8 cellular contexts compared by ENCODE assay signal in genomic region chr4:184473515-184474260, GRCh38. TPM values are rescaled to one million over a fixed set of nuclear protein-coding genes. Genes with fewer than 3 reads are reported as not detected.
DNase-seq lines count a peak whose midpoint lies in the region; ATAC-seq lines count a peak whose summit lies in the region.

No MANE protein-coding gene starts in this region.

- in situ Hi-C loops in ACHN (cut with HindIII; ENCODE audit: low pct_ligation_motif_present, low pct_unique_long_range_greater_than_20kb, low sequenced_read_pairs) = no loop called here

- no peaks in the 10 kb centered on the region for H3K4me1 ChIP-seq in ectodermal cell (ENCODE audit: control insufficient read depth, insufficient read depth, low read length)

- WGBS in ectodermal cell, 2 experiments = 0% methylated on average over 65 of the region's 65 CpGs

- DNase-seq in ACHN (peak; percentile 29), M059J (ENCODE audit: low read depth) (peak; percentile 50), lung microvascular endothelial cell (ENCODE audit: low read depth in 2 of 2) (peak; percentile 52 to 54)
- DNase-seq in activated CD4-positive, alpha-beta T cell treated with anti-CD3 and anti-CD28 coated beads, Interleukin-2, amount 50 U/mL, for 48 hours = peak; percentile 43 to 49
- DNase-seq in stimulated activated CD8-positive, alpha-beta memory T cell treated with anti-CD3 and anti-CD28 coated beads, Interleukin-7, amount 100 ng/mL, for 4 hours (ENCODE audit: low read depth in 2 of 2) = peak; percentile 26 to 27

- peak; percentile 3 for ATAC-seq in GM18907 (IDR thresholded peaks at IDR 0.05; ENCODE audit: unreplicated experiment)
- no peak for ATAC-seq in GM19324 (IDR thresholded peaks at IDR 0.05; ENCODE audit: low FRiP score, unreplicated experiment)

- H3K9me3 ChIP-seq in ectodermal cell (ENCODE audit: control insufficient read depth, low read length) = no peaks in the 10 kb centered on the region

- H3K27me3 ChIP-seq in ectodermal cell (ENCODE audit: control insufficient read depth, insufficient read depth, low read length, poor library complexity, severe bottlenecking) = peaks cover 5% of the 10 kb centered on the region

- no peaks in the 10 kb centered on the region for H3K36me3 ChIP-seq in ectodermal cell (ENCODE audit: control insufficient read depth, insufficient read depth, low read length)

- H3K4me3 ChIP-seq in ectodermal cell (ENCODE audit: insufficient read depth, low read depth, low read length) = peak overlapping the region; percentile 81

- peak overlapping the region; percentile 60 for H3K27ac ChIP-seq in ectodermal cell (ENCODE audit: insufficient read depth, low read depth, low read length, poor library complexity, severe bottlenecking)

RNA-seq across cellular contexts. Expression of gene IRF2, which starts 0.7 kb away (rescaled TPM):
- 40.1 and 40.6 TPM in 2 replicates for total RNA-seq in M059J (2014; rRNA removed; shearing (Covaris generic))
- 7.3 TPM for polyA plus RNA-seq in ectodermal cell (2013, experiment 1 of 4)
- polyA plus RNA-seq in ectodermal cell (2013, experiment 2 of 4) = 7.9 TPM
- 6.2 TPM for polyA plus RNA-seq in ectodermal cell (2013, experiment 3 of 4)
- polyA plus RNA-seq in ectodermal cell (2013, experiment 4 of 4) = 8.1 TPM
- total RNA-seq in lung microvascular endothelial cell = 16.3 and 20.6 TPM in 2 replicates
